Comparison of ENCODE assay signal across 8 cellular contexts in genomic region chr4:83643036-83643435, GRCh38.
"Had no signal": no experiment of that assay in that cellular context is flagged by ENCODE, and none has a peak within 500 bp of the region (broad histone marks: within the 10 kb centered on the region; RNA-seq: fewer than 3 reads in every experiment).

No MANE protein-coding gene starts in this region.

- ATAC-seq: HepG2 had no signal

- H3K4me2 ChIP-seq: KMS-11 had no signal

- H3K27ac ChIP-seq: HL-60, KMS-11 had no signal

- DNase-seq: IMR-90, Karpas-422, KBM-7, KG1 had no signal

- H3K9ac ChIP-seq: KMS-11 had no signal

- FAIRE-seq: HepG2, HTR-8/SVneo had no signal
